18 cellular contexts compared by ENCODE assay signal in genomic region chr11:130211781-130212401, GRCh38. TPM values are rescaled to one million over a fixed set of nuclear protein-coding genes. Genes with fewer than 3 reads are reported as not detected.
A peak's percentile ranks its signal among the peaks of the same experiment; 100 is the strongest.
DNase-seq lines count a peak whose midpoint lies in the region; FAIRE-seq and TF ChIP-seq lines count a peak whose summit lies in the region.
"Had no signal": no experiment of that assay in that cellular context is flagged by ENCODE, and none has a peak within 500 bp of the region (broad histone marks: within the 10 kb centered on the region; RNA-seq: fewer than 3 reads in every experiment).

No MANE protein-coding gene starts in this region.

- CTCF ChIA-PET in activated CD4-positive, alpha-beta memory T cell treated with anti-CD3 and anti-CD28 coated beads for 36 hours (lab: Charles Lee), result interaction anchor here (0.9 to 1.6 kb wide), 17 partner anchors 14 to 683 kb away, joined by 3 to 22 read pairs (median 4); no protein-coding TSS in a partner anchor

- H3K27ac Mint-ChIP-seq in activated CD4-positive, alpha-beta memory T cell treated with anti-CD3 and anti-CD28 coated beads for 36 hours, result no peak overlapping the region
- H3K27ac Mint-ChIP-seq in CD14-positive monocyte, result peak overlapping the region in 1 of 7 donors; percentile 13
- H3K27ac Mint-ChIP-seq: memory B cell had no signal

- no peaks in the 10 kb centered on the region for H3K36me3 Mint-ChIP-seq in activated CD4-positive, alpha-beta memory T cell treated with anti-CD3 and anti-CD28 coated beads for 36 hours
- H3K36me3 Mint-ChIP-seq in CD14-positive monocyte, result peaks cover 41 to 42% of the 10 kb centered on the region in 2 donors

- no peak overlapping the region for H3K9ac ChIP-seq in kidney (ENCODE audit: low read length in 2 of 2)
- H3K9ac ChIP-seq: BLaER1 treated with 17β-estradiol and CSF1 and Interleukin-3, amounts not matched to agents 10 nM and 100 nM had no signal

- H3K4me1 ChIP-seq in kidney (ENCODE audit: control insufficient read depth in 1 of 2, insufficient read depth in 1 of 2, low read depth in 1 of 2, low read length in 2 of 2), result peaks cover 0 to 6% of the 10 kb centered on the region in 2 donors
- H3K4me1 ChIP-seq: ascending aorta; BLaER1 treated with 17β-estradiol and CSF1 and Interleukin-3, amounts not matched to agents 10 nM and 100 nM; right lobe of liver had no signal

- H3K27me3 Mint-ChIP-seq in activated CD4-positive, alpha-beta memory T cell treated with anti-CD3 and anti-CD28 coated beads for 36 hours, result no peaks in the 10 kb centered on the region
- H3K27me3 Mint-ChIP-seq in CD14-positive monocyte (ENCODE audit: low read depth in 3 of 3), result peaks cover 1 to 5% (median 3%) of the 10 kb centered on the region in 3 donors
- H3K27me3 Mint-ChIP-seq: memory B cell had no signal

- DNase-seq in GM13977 (ENCODE audit: low spot score), result peak; percentile 18
- peak; percentile 8 for DNase-seq in activated CD4-positive, alpha-beta memory T cell treated with anti-CD3 and anti-CD28 coated beads for 36 hours
- DNase-seq in kidney, result peak; percentile 56
- peak; percentile 19 for DNase-seq in stimulated activated CD8-positive, alpha-beta memory T cell treated with anti-CD3 and anti-CD28 coated beads, Interleukin-4, amount 100 ng/mL, for 48 hours
- DNase-seq in CD14-positive monocyte (ENCODE audit: low spot score), result no peak
- no peak for DNase-seq in superior temporal gyrus (ENCODE audit: extremely low spot score)
- no peak for DNase-seq in SW480 (ENCODE audit: low spot score)
- DNase-seq: activated naive CD4-positive, alpha-beta T cell; foreskin melanocyte; NCI-H2107; NCI-H774 had no signal

- H3K9me3 ChIP-seq in kidney (ENCODE audit: control insufficient read depth in 1 of 2, low read length in 2 of 2), result no peaks in the 10 kb centered on the region
- H3K9me3 ChIP-seq: ascending aorta; BLaER1 treated with 17β-estradiol and CSF1 and Interleukin-3, amounts not matched to agents 10 nM and 100 nM; right lobe of liver had no signal

- H3K4me3 Mint-ChIP-seq in activated CD4-positive, alpha-beta memory T cell treated with anti-CD3 and anti-CD28 coated beads for 36 hours, result no peak overlapping the region
- no peak overlapping the region for H3K4me3 Mint-ChIP-seq in CD14-positive monocyte
- H3K4me3 Mint-ChIP-seq: memory B cell, neural crest cell had no signal

- H3K27ac ChIP-seq in kidney (ENCODE audit: low read depth in 2 of 2, low read length in 2 of 2), result no peak overlapping the region
- H3K27ac ChIP-seq: ascending aorta; BLaER1 treated with 17β-estradiol and CSF1 and Interleukin-3, amounts not matched to agents 10 nM and 100 nM; right lobe of liver had no signal

- H3K4me3 ChIP-seq in kidney (ENCODE audit: low read length in 2 of 2), result no peak overlapping the region
- H3K4me3 ChIP-seq: ascending aorta; BLaER1 treated with 17β-estradiol and CSF1 and Interleukin-3, amounts not matched to agents 10 nM and 100 nM; right lobe of liver had no signal

- no peak for TF ChIP-seq CTCF in GM13977 (IDR thresholded peaks at IDR 0.05; ENCODE audit: extremely low read depth, insufficient read depth, missing control alignments)
- TF ChIP-seq CTCF in kidney (IDR thresholded peaks at IDR 0.05; ENCODE audit: borderline replicate concordance, extremely low read depth, insufficient read depth), result no peak
- TF ChIP-seq CTCF in CD14-positive monocyte (IDR thresholded peaks at IDR 0.05), result no peak

- H3K36me3 ChIP-seq in kidney (ENCODE audit: control insufficient read depth in 1 of 2, insufficient read depth in 2 of 2, low read length in 2 of 2), result peaks cover 0 to 4% of the 10 kb centered on the region in 2 donors
- H3K36me3 ChIP-seq: ascending aorta; BLaER1 treated with 17β-estradiol and CSF1 and Interleukin-3, amounts not matched to agents 10 nM and 100 nM; right lobe of liver had no signal

- POLR2A ChIA-PET in activated CD4-positive, alpha-beta memory T cell treated with anti-CD3 and anti-CD28 coated beads for 36 hours (lab: Charles Lee), result no interaction called here

- no peak for FAIRE-seq in kidney (lab: Jason Lieb, UNC)
- FAIRE-seq: endothelial cell of umbilical vein, RCC 7860 had no signal

- in situ Hi-C loops in GM13977 (cut with MboI; ENCODE audit: low pct_unique_long_range_greater_than_20kb, low sequenced_read_pairs, unreplicated experiment), result loop anchor here (25.0 kb wide), 2 partner anchors 200 to 650 kb away; no protein-coding TSS in a partner anchor

- no peaks in the 10 kb centered on the region for H3K9me3 Mint-ChIP-seq in activated CD4-positive, alpha-beta memory T cell treated with anti-CD3 and anti-CD28 coated beads for 36 hours
- H3K9me3 Mint-ChIP-seq in CD14-positive monocyte, result peaks cover 0 to 2% (median 0%) of the 10 kb centered on the region in 7 donors
- H3K9me3 Mint-ChIP-seq: memory B cell, neural crest cell had no signal

- H3K4me1 Mint-ChIP-seq in activated CD4-positive, alpha-beta memory T cell treated with anti-CD3 and anti-CD28 coated beads for 36 hours (ENCODE audit: low read depth), result no peaks in the 10 kb centered on the region
- peaks cover 2% of the 10 kb centered on the region for H3K4me1 Mint-ChIP-seq in CD14-positive monocyte
- H3K4me1 Mint-ChIP-seq: memory B cell had no signal

- intact Hi-C loops in activated CD4-positive, alpha-beta memory T cell treated with anti-CD3 and anti-CD28 coated beads for 36 hours (cut with micrococcal nuclease), result loop anchor here (2.0 kb wide), 1 partner anchor 651 kb away; no protein-coding TSS in a partner anchor
- intact Hi-C loops in kidney (cut with DNase I) (no loop called here), CD14-positive monocyte (cut with micrococcal nuclease) (loop anchor here in 1 of 2 donors (5.0 kb wide), 1 partner anchor 650 kb away; no protein-coding TSS in a partner anchor)

RNA-seq across cellular contexts. Expression of gene ST14, which starts 52.3 kb away (rescaled TPM):
- total RNA-seq in activated CD4-positive, alpha-beta memory T cell treated with anti-CD3 and anti-CD28 coated beads for 36 hours, result not detected
- 139 TPM for total RNA-seq in kidney
- polyA plus RNA-seq in kidney (ENCODE audit: insufficient read depth, low read depth, low replicate concordance) (59.3 TPM), CD14-positive monocyte (10 to 100 TPM; 13.3 to 23.6 TPM)
- total RNA-seq: endothelial cell of umbilical vein had no signal

Comparison
In these comparisons a context has a peak if more than half of its experiments do, and no peak if none do; other contexts are left out.
1. DNase-seq: peak in GM13977 (single experiment), activated CD4-positive, alpha-beta memory T cell treated with anti-CD3 and anti-CD28 coated beads for 36 hours (single experiment), kidney (single experiment) and stimulated activated CD8-positive, alpha-beta memory T cell treated with anti-CD3 and anti-CD28 coated beads, Interleukin-4, amount 100 ng/mL, for 48 hours (single experiment); none in CD14-positive monocyte (single experiment), superior temporal gyrus (single experiment) and SW480 (single experiment).
2. RNA of gene ST14, which starts 52.3 kb away (total RNA-seq): 139 TPM in kidney (single experiment); not detected in activated CD4-positive, alpha-beta memory T cell treated with anti-CD3 and anti-CD28 coated beads for 36 hours; every median in the first group is over 100 times any median in the second.